In the genomic region with DNA sequence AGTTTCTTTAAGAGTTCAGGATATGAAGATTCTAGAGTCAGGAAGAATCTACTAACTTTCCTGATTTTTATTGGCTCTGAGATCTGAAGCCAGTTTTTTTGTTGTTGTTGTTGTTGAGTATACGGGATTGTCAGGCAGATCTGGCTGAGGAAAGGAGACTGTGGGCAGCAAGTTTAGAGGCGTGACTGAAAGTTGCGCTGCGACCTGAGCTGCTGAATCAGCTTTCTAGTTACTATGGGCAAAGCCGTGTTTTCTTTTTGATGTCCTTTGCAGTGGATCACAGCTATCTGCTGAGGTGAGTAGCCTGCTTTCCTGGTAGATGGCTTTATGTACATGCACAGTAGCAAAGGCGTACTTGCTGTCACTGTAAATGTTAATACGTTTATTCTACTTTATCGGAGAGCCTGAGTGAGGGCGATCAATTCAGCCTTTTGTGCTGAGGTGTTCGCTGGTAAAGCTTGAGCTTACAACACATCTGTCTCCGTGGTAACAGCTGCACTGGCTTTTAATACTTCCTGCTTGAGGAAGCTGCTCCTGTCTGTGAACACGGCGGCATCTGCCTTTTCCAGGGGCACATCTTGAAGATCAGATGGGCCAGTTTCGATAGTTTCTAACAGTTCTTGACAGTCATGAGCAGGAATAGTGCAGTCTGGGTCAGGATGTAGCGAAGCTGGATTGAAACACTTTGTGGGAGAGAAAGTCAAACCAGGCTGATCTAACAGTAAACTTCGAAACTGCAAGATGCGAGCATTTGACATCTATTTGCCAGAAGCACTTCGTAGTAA, we compare ENCODE assay signal across 8 cellular contexts.
DNase-seq lines count a peak whose midpoint lies in the region; ATAC-seq, FAIRE-seq and TF ChIP-seq lines count a peak whose summit lies in the region.
"Not testable (repeated sequence)": the region's sequence is repeated elsewhere in the genome, so short reads cannot be mapped to it uniquely, and the experiment has no call there.

No MANE protein-coding gene starts in this region.

- CTCF ChIA-PET in activated naive CD4-positive, alpha-beta T cell treated with anti-CD3 and anti-CD28 coated beads for 36 hours (lab: Charles Lee), result not testable (repeated sequence)

- not testable (repeated sequence) for H3K9me2 ChIP-seq in GM23338 (ENCODE audit: insufficient read depth)

- WGBS in small intestine, 3 donors, result 4 to 21% (median 18%) methylated on average over 16 to 18 of the region's 18 CpGs

- not testable (repeated sequence) for H3K9me3 ChIP-seq in small intestine (ENCODE audit: control insufficient read depth, low read depth); upper lobe of right lung

- not testable (repeated sequence) for H3K4me3 Mint-ChIP-seq in GM23338
- peak overlapping the region; percentile 64 for H3K4me3 Mint-ChIP-seq in activated naive CD4-positive, alpha-beta T cell treated with anti-CD3 and anti-CD28 coated beads for 36 hours
- peak overlapping the region; percentile 67 to 70 for H3K4me3 Mint-ChIP-seq in effector memory CD8-positive, alpha-beta T cell
- H3K4me3 Mint-ChIP-seq in mesothelial cell of epicardium, result peak overlapping the region; percentile 43

- intact Hi-C loops in activated naive CD4-positive, alpha-beta T cell treated with anti-CD3 and anti-CD28 coated beads for 36 hours (cut with micrococcal nuclease); upper lobe of right lung (cut with DNase I): not testable (repeated sequence)

- not testable (repeated sequence) for H3K27me3 ChIP-seq in GM23338 (ENCODE audit: insufficient read depth); small intestine (ENCODE audit: control insufficient read depth in 2 of 2, insufficient read depth in 2 of 2, low read length in 2 of 2); upper lobe of right lung

- H3K4me3 ChIP-seq in GM23338, upper lobe of right lung: not testable (repeated sequence)
- peak overlapping the region in 1 of 2 donors; percentile 33 for H3K4me3 ChIP-seq in small intestine (ENCODE audit: low read depth in 1 of 2, low read length in 2 of 2)

- H3K36me3 ChIP-seq in GM23338 (ENCODE audit: insufficient read depth); small intestine (ENCODE audit: control insufficient read depth in 2 of 2, insufficient read depth in 2 of 2, low read length in 2 of 2); upper lobe of right lung: not testable (repeated sequence)

- not testable (repeated sequence) for ATAC-seq in GM23338; effector memory CD8-positive, alpha-beta T cell (replicated peaks); upper lobe of right lung

- H3K27ac ChIP-seq in GM23338 (ENCODE audit: low read depth), result not testable (repeated sequence)
- H3K27ac ChIP-seq in small intestine (ENCODE audit: low read depth in 1 of 2, low read length in 1 of 2) (peak overlapping the region; percentile 76 to 90), upper lobe of right lung (peak overlapping the region; percentile 42)

- H3K27me3 Mint-ChIP-seq in GM23338 (ENCODE audit: insufficient read depth, low read depth, poor library complexity); activated naive CD4-positive, alpha-beta T cell treated with anti-CD3 and anti-CD28 coated beads for 36 hours (ENCODE audit: low read depth); mesothelial cell of epicardium (ENCODE audit: low read depth): not testable (repeated sequence)
- peaks cover 31 to 53% of the 10 kb centered on the region in 2 donors for H3K27me3 Mint-ChIP-seq in effector memory CD8-positive, alpha-beta T cell

- DNase-seq in GM23338 (ENCODE audit: low spot score), result peak; percentile 12
- peak; percentile 13 for DNase-seq in RPMI7951 (ENCODE audit: low read depth)
- DNase-seq in activated CD4-positive, alpha-beta T cell treated with anti-CD3 and anti-CD28 coated beads, Interleukin-2, amount 50 U/mL, for 4 hours, result peak; percentile 15 to 22
- peak; percentile 30 for DNase-seq in activated naive CD4-positive, alpha-beta T cell treated with anti-CD3 and anti-CD28 coated beads for 36 hours
- peak in 2 of 3 experiments; percentile 2 to 7 for DNase-seq in effector memory CD8-positive, alpha-beta T cell
- not testable (repeated sequence) for DNase-seq in mesothelial cell of epicardium (ENCODE audit: low spot score in 2 of 2, unreplicated experiment in 2 of 2); upper lobe of right lung
- DNase-seq in small intestine, result peak; percentile 63

- FAIRE-seq in small intestine (lab: Jason Lieb, UNC), result not testable (repeated sequence)

- not testable (repeated sequence) for H3K9me3 Mint-ChIP-seq in GM23338; activated naive CD4-positive, alpha-beta T cell treated with anti-CD3 and anti-CD28 coated beads for 36 hours; effector memory CD8-positive, alpha-beta T cell; mesothelial cell of epicardium

- H4K20me1 ChIP-seq in GM23338 (replicated peaks; ENCODE audit: insufficient read depth), result not testable (repeated sequence)

- H3K4me1 ChIP-seq in GM23338 (ENCODE audit: insufficient read depth); small intestine (ENCODE audit: control insufficient read depth in 2 of 2, insufficient read depth in 1 of 2, low read depth in 1 of 2, low read length in 1 of 2); upper lobe of right lung: not testable (repeated sequence)

- not testable (repeated sequence) for H3K4me2 ChIP-seq in GM23338

- H3K79me2 ChIP-seq in GM23338 (replicated peaks; ENCODE audit: insufficient read depth), result not testable (repeated sequence)

- H3F3A ChIP-seq in GM23338 (replicated peaks; ENCODE audit: low read depth), result not testable (repeated sequence)

- TF ChIP-seq CTCF in GM23338 (conservative IDR thresholded peaks at IDR 0.05; ENCODE audit: low read depth in 2 of 2); mesothelial cell of epicardium (IDR thresholded peaks at IDR 0.05; ENCODE audit: unreplicated experiment); upper lobe of right lung (IDR thresholded peaks at IDR 0.05): not testable (repeated sequence)

- H3K4me1 Mint-ChIP-seq in GM23338 (peaks cover 34% of the 10 kb centered on the region), mesothelial cell of epicardium (peaks cover 67% of the 10 kb centered on the region)
- peaks cover 24% of the 10 kb centered on the region for H3K4me1 Mint-ChIP-seq in activated naive CD4-positive, alpha-beta T cell treated with anti-CD3 and anti-CD28 coated beads for 36 hours (ENCODE audit: low read depth)
- H3K4me1 Mint-ChIP-seq in effector memory CD8-positive, alpha-beta T cell (ENCODE audit: low read depth in 2 of 2), result peaks cover 5 to 18% of the 10 kb centered on the region in 2 donors

- H2AFZ ChIP-seq in GM23338, result not testable (repeated sequence)

- H3K36me3 Mint-ChIP-seq in GM23338 (ENCODE audit: low read depth); activated naive CD4-positive, alpha-beta T cell treated with anti-CD3 and anti-CD28 coated beads for 36 hours (ENCODE audit: low read depth); effector memory CD8-positive, alpha-beta T cell (ENCODE audit: insufficient read depth); mesothelial cell of epicardium: not testable (repeated sequence)

- not testable (repeated sequence) for H3K27ac Mint-ChIP-seq in GM23338
- H3K27ac Mint-ChIP-seq in activated naive CD4-positive, alpha-beta T cell treated with anti-CD3 and anti-CD28 coated beads for 36 hours, result peak overlapping the region; percentile 50
- H3K27ac Mint-ChIP-seq in effector memory CD8-positive, alpha-beta T cell, result peak overlapping the region; percentile 86 to 87
- H3K27ac Mint-ChIP-seq in mesothelial cell of epicardium, result peak overlapping the region; percentile 55
